2 cellular contexts compared by ENCODE assay signal in the genomic region with DNA sequence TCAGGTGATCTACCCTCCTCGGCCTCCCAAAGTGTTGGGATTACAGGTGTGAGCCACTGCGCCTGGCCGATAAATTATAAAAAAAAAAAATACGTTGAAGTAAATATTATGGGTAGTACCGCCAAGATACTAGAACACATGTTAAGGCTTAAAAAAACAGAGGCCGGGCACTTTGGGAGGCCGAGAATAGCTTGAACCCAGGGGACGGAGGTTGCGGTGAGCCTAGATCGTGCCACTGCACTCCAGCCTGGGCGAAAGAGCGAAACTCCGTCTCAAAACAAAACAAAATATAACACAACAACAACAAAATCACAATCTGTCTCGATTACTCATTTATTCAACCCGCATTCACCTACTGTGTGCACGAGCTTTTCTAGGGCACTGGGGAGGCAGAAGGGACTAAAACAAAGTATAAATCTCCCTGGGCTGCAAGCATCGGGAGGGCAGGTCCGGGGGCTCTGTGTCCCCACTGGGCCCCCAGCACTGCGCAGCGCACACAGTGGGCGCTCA.
TF ChIP-seq lines count a peak whose summit lies in the region.

No MANE protein-coding gene starts in this region.

TF ChIP-seq in SK-N-SH, 30 proteins besides CTCF, POLR2A, EP300 and RAD21 (continued from another document):
- TF ChIP-seq, protein P1, sequence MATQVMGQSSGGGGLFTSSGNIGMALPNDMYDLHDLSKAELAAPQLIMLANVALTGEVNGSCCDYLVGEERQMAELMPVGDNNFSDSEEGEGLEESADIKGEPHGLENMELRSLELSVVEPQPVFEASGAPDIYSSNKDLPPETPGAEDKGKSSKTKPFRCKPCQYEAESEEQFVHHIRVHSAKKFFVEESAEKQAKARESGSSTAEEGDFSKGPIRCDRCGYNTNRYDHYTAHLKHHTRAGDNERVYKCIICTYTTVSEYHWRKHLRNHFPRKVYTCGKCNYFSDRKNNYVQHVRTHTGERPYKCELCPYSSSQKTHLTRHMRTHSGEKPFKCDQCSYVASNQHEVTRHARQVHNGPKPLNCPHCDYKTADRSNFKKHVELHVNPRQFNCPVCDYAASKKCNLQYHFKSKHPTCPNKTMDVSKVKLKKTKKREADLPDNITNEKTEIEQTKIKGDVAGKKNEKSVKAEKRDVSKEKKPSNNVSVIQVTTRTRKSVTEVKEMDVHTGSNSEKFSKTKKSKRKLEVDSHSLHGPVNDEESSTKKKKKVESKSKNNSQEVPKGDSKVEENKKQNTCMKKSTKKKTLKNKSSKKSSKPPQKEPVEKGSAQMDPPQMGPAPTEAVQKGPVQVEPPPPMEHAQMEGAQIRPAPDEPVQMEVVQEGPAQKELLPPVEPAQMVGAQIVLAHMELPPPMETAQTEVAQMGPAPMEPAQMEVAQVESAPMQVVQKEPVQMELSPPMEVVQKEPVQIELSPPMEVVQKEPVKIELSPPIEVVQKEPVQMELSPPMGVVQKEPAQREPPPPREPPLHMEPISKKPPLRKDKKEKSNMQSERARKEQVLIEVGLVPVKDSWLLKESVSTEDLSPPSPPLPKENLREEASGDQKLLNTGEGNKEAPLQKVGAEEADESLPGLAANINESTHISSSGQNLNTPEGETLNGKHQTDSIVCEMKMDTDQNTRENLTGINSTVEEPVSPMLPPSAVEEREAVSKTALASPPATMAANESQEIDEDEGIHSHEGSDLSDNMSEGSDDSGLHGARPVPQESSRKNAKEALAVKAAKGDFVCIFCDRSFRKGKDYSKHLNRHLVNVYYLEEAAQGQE (IDR thresholded peaks at IDR 0.05; ENCODE audit: low read depth, low read length) = no peak
- no peak for TF ChIP-seq GATA2 (CRISPR knock-in tag; IDR thresholded peaks at IDR 0.05)
- TF ChIP-seq, protein P2, sequence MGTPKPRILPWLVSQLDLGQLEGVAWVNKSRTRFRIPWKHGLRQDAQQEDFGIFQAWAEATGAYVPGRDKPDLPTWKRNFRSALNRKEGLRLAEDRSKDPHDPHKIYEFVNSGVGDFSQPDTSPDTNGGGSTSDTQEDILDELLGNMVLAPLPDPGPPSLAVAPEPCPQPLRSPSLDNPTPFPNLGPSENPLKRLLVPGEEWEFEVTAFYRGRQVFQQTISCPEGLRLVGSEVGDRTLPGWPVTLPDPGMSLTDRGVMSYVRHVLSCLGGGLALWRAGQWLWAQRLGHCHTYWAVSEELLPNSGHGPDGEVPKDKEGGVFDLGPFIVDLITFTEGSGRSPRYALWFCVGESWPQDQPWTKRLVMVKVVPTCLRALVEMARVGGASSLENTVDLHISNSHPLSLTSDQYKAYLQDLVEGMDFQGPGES (IDR thresholded peaks at IDR 0.05; ENCODE audit: low read depth, low read length) = no peak
- no peak for TF ChIP-seq RCOR1 (IDR thresholded peaks at IDR 0.05; ENCODE audit: low read length)

TF ChIP-seq in SK-N-SH treated with all-trans-retinoic acid at 6 μM for 48 hours, 23 proteins besides CTCF, POLR2A, EP300 and RAD21 (continued from another document):
- TF ChIP-seq, protein P3, sequence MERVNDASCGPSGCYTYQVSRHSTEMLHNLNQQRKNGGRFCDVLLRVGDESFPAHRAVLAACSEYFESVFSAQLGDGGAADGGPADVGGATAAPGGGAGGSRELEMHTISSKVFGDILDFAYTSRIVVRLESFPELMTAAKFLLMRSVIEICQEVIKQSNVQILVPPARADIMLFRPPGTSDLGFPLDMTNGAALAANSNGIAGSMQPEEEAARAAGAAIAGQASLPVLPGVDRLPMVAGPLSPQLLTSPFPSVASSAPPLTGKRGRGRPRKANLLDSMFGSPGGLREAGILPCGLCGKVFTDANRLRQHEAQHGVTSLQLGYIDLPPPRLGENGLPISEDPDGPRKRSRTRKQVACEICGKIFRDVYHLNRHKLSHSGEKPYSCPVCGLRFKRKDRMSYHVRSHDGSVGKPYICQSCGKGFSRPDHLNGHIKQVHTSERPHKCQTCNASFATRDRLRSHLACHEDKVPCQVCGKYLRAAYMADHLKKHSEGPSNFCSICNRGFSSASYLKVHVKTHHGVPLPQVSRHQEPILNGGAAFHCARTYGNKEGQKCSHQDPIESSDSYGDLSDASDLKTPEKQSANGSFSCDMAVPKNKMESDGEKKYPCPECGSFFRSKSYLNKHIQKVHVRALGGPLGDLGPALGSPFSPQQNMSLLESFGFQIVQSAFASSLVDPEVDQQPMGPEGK (CRISPR knock-in tag; IDR thresholded peaks at IDR 0.05; ENCODE audit: borderline replicate concordance) = no peak
- TF ChIP-seq, protein P4, sequence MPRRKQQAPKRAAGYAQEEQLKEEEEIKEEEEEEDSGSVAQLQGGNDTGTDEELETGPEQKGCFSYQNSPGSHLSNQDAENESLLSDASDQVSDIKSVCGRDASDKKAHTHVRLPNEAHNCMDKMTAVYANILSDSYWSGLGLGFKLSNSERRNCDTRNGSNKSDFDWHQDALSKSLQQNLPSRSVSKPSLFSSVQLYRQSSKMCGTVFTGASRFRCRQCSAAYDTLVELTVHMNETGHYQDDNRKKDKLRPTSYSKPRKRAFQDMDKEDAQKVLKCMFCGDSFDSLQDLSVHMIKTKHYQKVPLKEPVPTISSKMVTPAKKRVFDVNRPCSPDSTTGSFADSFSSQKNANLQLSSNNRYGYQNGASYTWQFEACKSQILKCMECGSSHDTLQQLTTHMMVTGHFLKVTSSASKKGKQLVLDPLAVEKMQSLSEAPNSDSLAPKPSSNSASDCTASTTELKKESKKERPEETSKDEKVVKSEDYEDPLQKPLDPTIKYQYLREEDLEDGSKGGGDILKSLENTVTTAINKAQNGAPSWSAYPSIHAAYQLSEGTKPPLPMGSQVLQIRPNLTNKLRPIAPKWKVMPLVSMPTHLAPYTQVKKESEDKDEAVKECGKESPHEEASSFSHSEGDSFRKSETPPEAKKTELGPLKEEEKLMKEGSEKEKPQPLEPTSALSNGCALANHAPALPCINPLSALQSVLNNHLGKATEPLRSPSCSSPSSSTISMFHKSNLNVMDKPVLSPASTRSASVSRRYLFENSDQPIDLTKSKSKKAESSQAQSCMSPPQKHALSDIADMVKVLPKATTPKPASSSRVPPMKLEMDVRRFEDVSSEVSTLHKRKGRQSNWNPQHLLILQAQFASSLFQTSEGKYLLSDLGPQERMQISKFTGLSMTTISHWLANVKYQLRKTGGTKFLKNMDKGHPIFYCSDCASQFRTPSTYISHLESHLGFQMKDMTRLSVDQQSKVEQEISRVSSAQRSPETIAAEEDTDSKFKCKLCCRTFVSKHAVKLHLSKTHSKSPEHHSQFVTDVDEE (CRISPR knock-in tag; IDR thresholded peaks at IDR 0.05) = no peak
